In genomic region chr12:119544780-119545625, GRCh38 we compare ENCODE assay signal across 8 cellular contexts. TPM values are rescaled to one million over a fixed set of nuclear protein-coding genes. Genes with fewer than 3 reads are reported as not detected.
DNase-seq lines count a peak whose midpoint lies in the region; ATAC-seq and TF ChIP-seq lines count a peak whose summit lies in the region.

No MANE protein-coding gene starts in this region.

- H3F3A ChIP-seq in OCI-LY1 (ENCODE audit: insufficient read depth, low read length): no peaks in the 10 kb centered on the region

- H3K4me3 Mint-ChIP-seq in nephron progenitor cell: no peak overlapping the region

- no peak for TF ChIP-seq POLR2A in esophagus squamous epithelium (IDR thresholded peaks at IDR 0.05)

- H3K36me3 Mint-ChIP-seq in nephron progenitor cell (ENCODE audit: low read depth): no peaks in the 10 kb centered on the region

- H3K9ac ChIP-seq in OCI-LY1 (ENCODE audit: low read length): no peak overlapping the region

- H3K27ac ChIP-seq in OCI-LY1 (ENCODE audit: low read depth, low read length, poor library complexity, severe bottlenecking) (no peak overlapping the region), esophagus squamous epithelium (no peak overlapping the region)

- no peaks in the 10 kb centered on the region for H3K79me2 ChIP-seq in OCI-LY1 (ENCODE audit: insufficient read depth, low read length)

- H3K36me3 ChIP-seq in OCI-LY1 (ENCODE audit: insufficient read depth, low read length) (no peaks in the 10 kb centered on the region), esophagus squamous epithelium (no peaks in the 10 kb centered on the region)

- H3K4me3 ChIP-seq in OCI-LY1 (ENCODE audit: low read depth, low read length, poor library complexity, severe bottlenecking): no peak overlapping the region
- H3K4me3 ChIP-seq in esophagus squamous epithelium: no peak overlapping the region

- H3K4me1 ChIP-seq in OCI-LY1 (ENCODE audit: insufficient read depth, low read length, severe bottlenecking) (no peaks in the 10 kb centered on the region), esophagus squamous epithelium (no peaks in the 10 kb centered on the region)

- peaks cover 18% of the 10 kb centered on the region for H3K27me3 Mint-ChIP-seq in nephron progenitor cell (ENCODE audit: low read depth, poor library complexity)

- 34 to 43% methylated on average over 9 of the region's 9 CpGs for whole genome bisulfite sequencing in esophagus squamous epithelium, 2 donors

- no peak for ATAC-seq in GM21515 (IDR thresholded peaks at IDR 0.05; ENCODE audit: unreplicated experiment)

- H3K4me2 ChIP-seq in OCI-LY1 (ENCODE audit: low read length): no peak overlapping the region

- POLR2A ChIA-PET in GM10248 (lab: Yijun Ruan, JAX): no interaction called here

- H3K9me3 ChIP-seq in OCI-LY1 (ENCODE audit: low read length) (no peaks in the 10 kb centered on the region), esophagus squamous epithelium (no peaks in the 10 kb centered on the region)

- TF ChIP-seq CTCF in GM10248 (IDR thresholded peaks at IDR 0.05; ENCODE audit: control extremely low read depth, extremely low read depth, low read depth, missing control alignments) (peak; percentile 76), OCI-LY1 (IDR thresholded peaks at IDR 0.05; ENCODE audit: low read length) (peak; percentile 85), esophagus squamous epithelium (IDR thresholded peaks at IDR 0.05) (peak; percentile 64 to 88 (median 83)), nephron progenitor cell (IDR thresholded peaks at IDR 0.05) (peak; percentile 90)

- intact Hi-C loops in esophagus squamous epithelium (cut with DNase I): loop anchor here (10.0 kb wide), 1 partner anchor 1140 kb away; no protein-coding TSS in a partner anchor

- H3K27me3 ChIP-seq in OCI-LY1 (ENCODE audit: insufficient read depth, low read length) (no peaks in the 10 kb centered on the region), esophagus squamous epithelium (peaks cover 0 to 16% (median 0%) of the 10 kb centered on the region in 4 donors)

- no peaks in the 10 kb centered on the region for H3K9me2 ChIP-seq in OCI-LY1 (ENCODE audit: low read depth, low read length)

- no peak overlapping the region for H2AFZ ChIP-seq in OCI-LY1 (ENCODE audit: low read length)

- no peak overlapping the region for H3K27ac Mint-ChIP-seq in nephron progenitor cell

- H3K4me1 Mint-ChIP-seq in nephron progenitor cell: no peaks in the 10 kb centered on the region

- CTCF ChIA-PET in GM10248 (lab: Yijun Ruan, JAX): interaction anchor here (0.7 to 8.9 kb wide), 25 partner anchors 8 to 1148 kb away, joined by 3 to 121 read pairs (median 3); no protein-coding TSS in a partner anchor

- DNase-seq in GM10248 (ENCODE audit: extremely low spot score): peak; percentile 67
- DNase-seq in HT1080 (ENCODE audit: low read depth): peak; percentile 65
- DNase-seq in activated T-cell treated with anti-CD3 and anti-CD28 coated beads for 1 hour (ENCODE audit: low read depth): peak; percentile 35
- DNase-seq in esophagus squamous epithelium (lab: John Stamatoyannopoulos, UW): no peak
- peak; percentile 77 for DNase-seq in nephron progenitor cell
- DNase-seq in stromal cell of bone marrow (ENCODE audit: low read depth): peak; percentile 43

- H4K20me1 ChIP-seq in OCI-LY1 (ENCODE audit: insufficient read depth, low read length): no peaks in the 10 kb centered on the region

- H3K9me3 Mint-ChIP-seq in nephron progenitor cell: peaks cover 3% of the 10 kb centered on the region

RNA-seq across cellular contexts. Expression of gene TMEM233, which starts 48.6 kb away (rescaled TPM):
- total RNA-seq in HT1080 (2014; rRNA removed; shearing (Covaris generic)): not detected in 2 replicates
- not detected in 2 replicates for polyA plus RNA-seq in HT1080 (2015; cell fraction: cytosol; rRNA removed)
- polyA plus RNA-seq in HT1080 (2015; cell fraction: nucleus; rRNA removed): not detected in 2 replicates
- under 1 TPM in 3 of 4 donors, not detected in 1; 0.13 to 0.19 (median 0.15) TPM for total RNA-seq in esophagus squamous epithelium
